Comparison of ENCODE assay signal across 8 cellular contexts in the genomic region with DNA sequence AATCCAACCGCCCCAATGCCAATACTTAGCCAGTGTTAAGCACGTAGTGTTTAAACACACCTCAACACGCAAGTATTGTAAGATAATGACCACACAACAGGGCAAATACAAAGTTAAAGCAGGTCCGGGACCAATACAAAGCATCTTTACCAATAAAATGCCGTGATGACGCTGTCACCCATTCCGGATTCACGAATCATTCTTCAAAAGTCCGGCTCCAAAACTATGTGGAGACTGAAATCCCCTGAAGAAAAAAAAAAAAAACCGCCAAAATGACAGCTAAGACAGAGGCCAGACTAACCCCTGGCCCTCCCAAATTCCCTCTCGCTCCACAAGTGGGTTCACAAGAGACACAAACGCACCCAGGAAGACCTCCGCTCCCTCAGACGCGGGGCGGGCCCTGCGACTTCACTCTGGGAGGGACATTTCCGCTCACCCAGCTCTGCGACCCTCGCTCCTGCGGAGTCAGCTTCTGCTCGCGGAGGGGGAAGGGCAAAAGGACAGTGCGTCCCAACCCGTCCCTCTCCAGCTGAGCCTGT. TPM values are rescaled to one million over a fixed set of nuclear protein-coding genes. Genes with fewer than 3 reads are reported as not detected.
DNase-seq lines count a peak whose midpoint lies in the region; ATAC-seq and TF ChIP-seq lines count a peak whose summit lies in the region.

No MANE protein-coding gene starts in this region.

- TF ChIP-seq EP300 in suprapubic skin (IDR thresholded peaks at IDR 0.05) = no peak

- intact Hi-C loops in cardiac septum (cut with DNase I) = loop anchor here (1.0 to 5.0 kb wide), 4 partner anchors 44 to 395 kb away; a partner anchor contains a TSS
- intact Hi-C loops in activated T-helper 2 cell treated with anti-CD3 and anti-CD28 coated beads, Interferon-gamma antibody, Interleukin-2, Interleukin-4, amounts not matched to agents 10 μg/mL and 5 μg/mL and 100 μg/mL, durations not matched to agents 14 hours and 24 hours and 36 hours (cut with micrococcal nuclease) = loop anchor here (1.0 to 2.0 kb wide), 8 partner anchors 43 to 1079 kb away; a partner anchor contains a TSS

- H3K4me1 ChIP-seq in cardiac muscle cell (ENCODE audit: low read depth) (peaks cover 8% of the 10 kb centered on the region), suprapubic skin (peaks cover 21% of the 10 kb centered on the region)

- H3K36me3 ChIP-seq in cardiac muscle cell = no peaks in the 10 kb centered on the region
- no peaks in the 10 kb centered on the region for H3K36me3 ChIP-seq in suprapubic skin

- TF ChIP-seq POLR2A in suprapubic skin (IDR thresholded peaks at IDR 0.05) = no peak
- no peak for TF ChIP-seq POLR2A in erythroblast (IDR thresholded peaks at IDR 0.05; ENCODE audit: low read length)

- H3K27me3 Mint-ChIP-seq in activated T-helper 2 cell treated with anti-CD3 and anti-CD28 coated beads, Interferon-gamma antibody, Interleukin-2, Interleukin-4, amounts not matched to agents 10 μg/mL and 5 μg/mL and 100 μg/mL, durations not matched to agents 14 hours and 24 hours and 36 hours (ENCODE audit: low read depth) = no peaks in the 10 kb centered on the region
- peaks cover 0 to 6% (median 3%) of the 10 kb centered on the region in 3 donors for H3K27me3 Mint-ChIP-seq in immature natural killer cell (ENCODE audit: low read depth in 3 of 3)

- peak; percentile 14 for ATAC-seq in HG03060 (IDR thresholded peaks at IDR 0.05; ENCODE audit: low read depth, unreplicated experiment)

- H3K9me3 ChIP-seq in cardiac muscle cell (ENCODE audit: low read depth) (no peaks in the 10 kb centered on the region), suprapubic skin (no peaks in the 10 kb centered on the region)

- H3K27ac ChIP-seq in cardiac muscle cell (peak overlapping the region; percentile 97), suprapubic skin (peak overlapping the region; percentile 96)

- no peaks in the 10 kb centered on the region for H3K9me3 Mint-ChIP-seq in activated T-helper 2 cell treated with anti-CD3 and anti-CD28 coated beads, Interferon-gamma antibody, Interleukin-2, Interleukin-4, amounts not matched to agents 10 μg/mL and 5 μg/mL and 100 μg/mL, durations not matched to agents 14 hours and 24 hours and 36 hours
- no peaks in the 10 kb centered on the region for H3K9me3 Mint-ChIP-seq in immature natural killer cell

- no peaks in the 10 kb centered on the region for H3K27me3 ChIP-seq in cardiac muscle cell
- H3K27me3 ChIP-seq in suprapubic skin = no peaks in the 10 kb centered on the region

- 0% methylated on average over 19 of the region's 25 CpGs for WGBS in suprapubic skin

- peak overlapping the region; percentile 99 for H3K27ac Mint-ChIP-seq in activated T-helper 2 cell treated with anti-CD3 and anti-CD28 coated beads, Interferon-gamma antibody, Interleukin-2, Interleukin-4, amounts not matched to agents 10 μg/mL and 5 μg/mL and 100 μg/mL, durations not matched to agents 14 hours and 24 hours and 36 hours
- peak overlapping the region; percentile 94 to 99 (median 96) for H3K27ac Mint-ChIP-seq in immature natural killer cell

- peaks cover 36% of the 10 kb centered on the region for H3K4me1 Mint-ChIP-seq in activated T-helper 2 cell treated with anti-CD3 and anti-CD28 coated beads, Interferon-gamma antibody, Interleukin-2, Interleukin-4, amounts not matched to agents 10 μg/mL and 5 μg/mL and 100 μg/mL, durations not matched to agents 14 hours and 24 hours and 36 hours (ENCODE audit: low read depth)
- H3K4me1 Mint-ChIP-seq in immature natural killer cell = peaks cover 33 to 61% of the 10 kb centered on the region in 2 donors

- DNase-seq in cardiac muscle cell (ENCODE audit: low read depth in 1 of 2, low spot score in 1 of 2) (peak in 1 of 2 donors; percentile 1), cardiac septum (ENCODE audit: low spot score) (no peak), immature natural killer cell (peak in 1 of 3 donors; percentile 1), suprapubic skin (ENCODE audit: low spot score in 2 of 2) (no peak), EL (no peak), erythroblast (lab: John Stamatoyannopoulos, UW) (no peak)
- DNase-seq in activated T-helper 2 cell treated with anti-CD3 and anti-CD28 coated beads, Interferon-gamma antibody, Interleukin-2, Interleukin-4, amounts not matched to agents 10 μg/mL and 5 μg/mL and 100 μg/mL, durations not matched to agents 14 hours and 24 hours and 36 hours (ENCODE audit: low spot score) = no peak

- H3K4me3 ChIP-seq in cardiac muscle cell (peak overlapping the region; percentile 54), suprapubic skin (peak overlapping the region; percentile 83)

- H3K36me3 Mint-ChIP-seq in activated T-helper 2 cell treated with anti-CD3 and anti-CD28 coated beads, Interferon-gamma antibody, Interleukin-2, Interleukin-4, amounts not matched to agents 10 μg/mL and 5 μg/mL and 100 μg/mL, durations not matched to agents 14 hours and 24 hours and 36 hours (ENCODE audit: low read depth) = peaks cover 51% of the 10 kb centered on the region
- H3K36me3 Mint-ChIP-seq in immature natural killer cell = peaks cover 0 to 4% (median 4%) of the 10 kb centered on the region in 3 donors

- TF ChIP-seq CTCF in cardiac muscle cell (IDR thresholded peaks at IDR 0.05; ENCODE audit: low read depth, low read length) (no peak), suprapubic skin (IDR thresholded peaks at IDR 0.05) (no peak)

- peak overlapping the region; percentile 98 for H3K4me3 Mint-ChIP-seq in activated T-helper 2 cell treated with anti-CD3 and anti-CD28 coated beads, Interferon-gamma antibody, Interleukin-2, Interleukin-4, amounts not matched to agents 10 μg/mL and 5 μg/mL and 100 μg/mL, durations not matched to agents 14 hours and 24 hours and 36 hours (ENCODE audit: low read depth)
- peak overlapping the region; percentile 91 to 100 (median 96) for H3K4me3 Mint-ChIP-seq in immature natural killer cell

RNA-seq across cellular contexts. Expression of a gene that starts 0.6 kb away (rescaled TPM):
- total RNA-seq in cardiac muscle cell = 9.3 and 15.6 TPM in 2 replicates
- 14.6 and 22.7 TPM in 2 replicates for polyA plus RNA-seq in cardiac muscle cell
- total RNA-seq in cardiac septum = 12.5 TPM
- total RNA-seq in activated T-helper 2 cell treated with anti-CD3 and anti-CD28 coated beads, Interferon-gamma antibody, Interleukin-2, Interleukin-4, amounts not matched to agents 10 μg/mL and 5 μg/mL and 100 μg/mL, durations not matched to agents 14 hours and 24 hours and 36 hours = 49.7 and 49.9 TPM in 2 replicates
- polyA plus RNA-seq in immature natural killer cell = 10 to 100 TPM in 1 of 3 donors, 1 to 10 TPM in 2; 4.6 to 10.4 (median 9.1) TPM
- 10 to 100 TPM in 1 of 4 donors, 1 to 10 TPM in 3; 7.1 to 13.7 (median 9.4) TPM for total RNA-seq in suprapubic skin

RNA-seq across cellular contexts. Expression of a gene that starts 0.8 kb away (rescaled TPM):
- total RNA-seq in cardiac muscle cell (8.6 and 10.9 TPM in 2 replicates), cardiac septum (3.9 TPM), suprapubic skin (1 to 10 TPM; 3.2 to 8.5 (median 5.6) TPM)
- polyA plus RNA-seq in cardiac muscle cell (4.9 and 9.9 TPM in 2 replicates), immature natural killer cell (10 to 100 TPM in 1 of 3 donors, 1 to 10 TPM in 2; 7.1 to 10.5 (median 9.4) TPM)
- total RNA-seq in activated T-helper 2 cell treated with anti-CD3 and anti-CD28 coated beads, Interferon-gamma antibody, Interleukin-2, Interleukin-4, amounts not matched to agents 10 μg/mL and 5 μg/mL and 100 μg/mL, durations not matched to agents 14 hours and 24 hours and 36 hours = 26.1 and 26.2 TPM in 2 replicates

RNA-seq across cellular contexts. Expression of a gene that starts 43.9 kb away (rescaled TPM):
- 210 and 350 TPM in 2 replicates for total RNA-seq in cardiac muscle cell
- 158 and 248 TPM in 2 replicates for polyA plus RNA-seq in cardiac muscle cell
- total RNA-seq in cardiac septum = 58.0 TPM
- total RNA-seq in activated T-helper 2 cell treated with anti-CD3 and anti-CD28 coated beads, Interferon-gamma antibody, Interleukin-2, Interleukin-4, amounts not matched to agents 10 μg/mL and 5 μg/mL and 100 μg/mL, durations not matched to agents 14 hours and 24 hours and 36 hours = 650 and 661 TPM in 2 replicates
- 100 to 1,000 TPM in 2 of 3 donors, 10 to 100 TPM in 1; 88.2 to 158 (median 153) TPM for polyA plus RNA-seq in immature natural killer cell
- 100 to 1,000 TPM; 344 to 508 (median 411) TPM for total RNA-seq in suprapubic skin

RNA-seq across cellular contexts. Expression of a gene that starts 44.3 kb away (rescaled TPM):
- total RNA-seq in cardiac muscle cell (7.9 and 16.2 TPM in 2 replicates), cardiac septum (14.3 TPM), suprapubic skin (10 to 100 TPM in 2 of 4 donors, 1 to 10 TPM in 2; 6.1 to 20.7 (median 9.3) TPM)
- polyA plus RNA-seq in cardiac muscle cell (1.8 and 3.0 TPM in 2 replicates), immature natural killer cell (1 to 10 TPM; 2.9 to 4.3 (median 3.1) TPM)
- total RNA-seq in activated T-helper 2 cell treated with anti-CD3 and anti-CD28 coated beads, Interferon-gamma antibody, Interleukin-2, Interleukin-4, amounts not matched to agents 10 μg/mL and 5 μg/mL and 100 μg/mL, durations not matched to agents 14 hours and 24 hours and 36 hours = 8.7 and 8.8 TPM in 2 replicates
